Comparison of ENCODE assay signal across 17 cellular contexts in genomic region chr5:36383942-36384341, GRCh38.
DNase-seq lines count a peak whose midpoint lies in the region; TF ChIP-seq lines count a peak whose summit lies in the region.
"Had no signal": no experiment of that assay in that cellular context is flagged by ENCODE, and none has a peak within 500 bp of the region (broad histone marks: within the 10 kb centered on the region; RNA-seq: fewer than 3 reads in every experiment).

No MANE protein-coding gene starts in this region.

- no peaks in the 10 kb centered on the region for H4K20me1 ChIP-seq in BLaER1 treated with 17β-estradiol and CSF1 and Interleukin-3, amounts not matched to agents 10 nM and 100 nM
- no peaks in the 10 kb centered on the region for H4K20me1 ChIP-seq in OCI-LY7 (ENCODE audit: insufficient read depth, low read length)
- H4K20me1 ChIP-seq in hepatocyte (ENCODE audit: insufficient read depth, poor library complexity, severe bottlenecking): no peaks in the 10 kb centered on the region

- no peaks in the 10 kb centered on the region for H3K9me3 Mint-ChIP-seq in nephron progenitor cell
- no peaks in the 10 kb centered on the region for H3K9me3 Mint-ChIP-seq in CD4-positive, alpha-beta memory T cell
- H3K9me3 Mint-ChIP-seq: CD8-positive, alpha-beta memory T cell; H9 had no signal

- BruUV-seq in OCI-LY7 (replicated peaks; lab: Mats Ljungman, UMichigan): no TSS peak

- H3K4me2 ChIP-seq in BLaER1 treated with 17β-estradiol and CSF1 and Interleukin-3, amounts not matched to agents 10 nM and 100 nM: peak overlapping the region; percentile 56 to 88 (median 82)
- H3K4me2 ChIP-seq in OCI-LY7 (ENCODE audit: low read length): peak overlapping the region; percentile 16; the same call in 1 of the 2 replicates
- H3K4me2 ChIP-seq in hepatocyte: no peak overlapping the region

- H3K79me2 ChIP-seq in OCI-LY7 (ENCODE audit: insufficient read depth, low read depth, low read length): no peaks in the 10 kb centered on the region
- no peaks in the 10 kb centered on the region for H3K79me2 ChIP-seq in hepatocyte

- peak overlapping the region; percentile 58 for H2AFZ ChIP-seq in OCI-LY7 (ENCODE audit: low read length)
- H2AFZ ChIP-seq in hepatocyte: no peak overlapping the region
- H2AFZ ChIP-seq: GM23248 had no signal

- 76% methylated on average over 5 of the region's 5 CpGs for WGBS in hepatocyte (ENCODE audit: low lambda C conversion rate, missing lambda C conversion rate)

- CTCF ChIA-PET in OCI-LY7 (lab: Charles Lee; ENCODE audit: unreplicated experiment): no interaction called here
- CTCF ChIA-PET in CD4-positive, alpha-beta memory T cell (lab: Charles Lee; ENCODE audit: partially characterized antibody): no interaction called here

- peak overlapping the region; percentile 49 for H3K27ac Mint-ChIP-seq in nephron progenitor cell
- H3K27ac Mint-ChIP-seq in CD4-positive, alpha-beta memory T cell: no peak overlapping the region
- H3K27ac Mint-ChIP-seq: B cell; CD8-positive, alpha-beta memory T cell had no signal

- H3K36me3 ChIP-seq in BLaER1 treated with 17β-estradiol and CSF1 and Interleukin-3, amounts not matched to agents 10 nM and 100 nM: no peaks in the 10 kb centered on the region
- H3K36me3 ChIP-seq in OCI-LY7 (ENCODE audit: insufficient read depth, low read length) (no peaks in the 10 kb centered on the region), hepatocyte (replicated peaks; ENCODE audit: insufficient read depth, low read depth) (no peaks in the 10 kb centered on the region)
- no peaks in the 10 kb centered on the region for H3K36me3 ChIP-seq in CD4-positive, alpha-beta memory T cell (ENCODE audit: insufficient read depth, low read length)

- TF ChIP-seq CTCF in OCI-LY7 (conservative IDR thresholded peaks at IDR 0.05; ENCODE audit: low read length) (no peak), hepatocyte (IDR thresholded peaks at IDR 0.05; ENCODE audit: poor library complexity) (no peak), nephron progenitor cell (IDR thresholded peaks at IDR 0.05) (no peak)

- peaks cover 11% of the 10 kb centered on the region for H3K27me3 Mint-ChIP-seq in nephron progenitor cell (ENCODE audit: low read depth, poor library complexity)
- H3K27me3 Mint-ChIP-seq in CD4-positive, alpha-beta memory T cell: peaks cover 9 to 12% of the 10 kb centered on the region in 2 donors
- H3K27me3 Mint-ChIP-seq: B cell had no signal

- H3K4me3 ChIP-seq in BLaER1 treated with 17β-estradiol and CSF1 and Interleukin-3, amounts not matched to agents 10 nM and 100 nM: no peak overlapping the region; a peak in 1 of 20 replicates
- H3K4me3 ChIP-seq in OCI-LY7 (ENCODE audit: low read depth, low read length, poor library complexity, severe bottlenecking) (no peak overlapping the region), hepatocyte (no peak overlapping the region)
- no peak overlapping the region for H3K4me3 ChIP-seq in CD4-positive, alpha-beta memory T cell (ENCODE audit: low read length in 2 of 2)
- H3K4me3 ChIP-seq: GM23248, K562 had no signal

- peak overlapping the region in 2 of 11 experiments; percentile 14 to 23; a peak in 2 of 22 replicates for H3K9ac ChIP-seq in BLaER1 treated with 17β-estradiol and CSF1 and Interleukin-3, amounts not matched to agents 10 nM and 100 nM
- H3K9ac ChIP-seq: GM23248 had no signal

- POLR2A ChIA-PET in OCI-LY7 (lab: Charles Lee): no interaction called here
- POLR2A ChIA-PET in CD4-positive, alpha-beta memory T cell (lab: Charles Lee; ENCODE audit: partially characterized antibody): no interaction called here

- DNase-seq in OCI-LY7 (ENCODE audit: low spot score) (no peak), hepatocyte (ENCODE audit: low spot score) (no peak), nephron progenitor cell (no peak), superior temporal gyrus (ENCODE audit: extremely low spot score) (no peak), HT-29 (ENCODE audit: low spot score) (no peak)
- no peak for DNase-seq in CD4-positive, alpha-beta memory T cell
- no peak for DNase-seq in effector CD8-positive, alpha-beta T cell (lab: John Stamatoyannopoulos, UW)
- DNase-seq: Caco-2; CD8-positive, alpha-beta memory T cell; DND-41; GDM1; GM23248; H9 had no signal

- peaks cover 14% of the 10 kb centered on the region for H3K4me1 Mint-ChIP-seq in nephron progenitor cell
- no peaks in the 10 kb centered on the region for H3K4me1 Mint-ChIP-seq in CD4-positive, alpha-beta memory T cell
- H3K4me1 Mint-ChIP-seq: CD8-positive, alpha-beta memory T cell had no signal

- peaks cover 0 to 28% (median 17%) of the 10 kb centered on the region in 11 experiments; a peak in 16 of 22 replicates for H3K9me3 ChIP-seq in BLaER1 treated with 17β-estradiol and CSF1 and Interleukin-3, amounts not matched to agents 10 nM and 100 nM (replicated peaks in 1 of 11)
- no peaks in the 10 kb centered on the region for H3K9me3 ChIP-seq in OCI-LY7 (ENCODE audit: low read length)
- no peaks in the 10 kb centered on the region for H3K9me3 ChIP-seq in hepatocyte (ENCODE audit: low read depth)
- H3K9me3 ChIP-seq in CD4-positive, alpha-beta memory T cell (ENCODE audit: control insufficient read depth in 1 of 2, low read length in 2 of 2): no peaks in the 10 kb centered on the region
- H3K9me3 ChIP-seq: Caco-2 had no signal

- no peak overlapping the region for H3K4me3 Mint-ChIP-seq in nephron progenitor cell
- no peak overlapping the region for H3K4me3 Mint-ChIP-seq in CD4-positive, alpha-beta memory T cell
- H3K4me3 Mint-ChIP-seq: B cell; CD14-positive monocyte; CD8-positive, alpha-beta memory T cell; H9 had no signal

- no peaks in the 10 kb centered on the region for H3K36me3 Mint-ChIP-seq in nephron progenitor cell (ENCODE audit: low read depth)
- no peaks in the 10 kb centered on the region for H3K36me3 Mint-ChIP-seq in CD4-positive, alpha-beta memory T cell
- H3K36me3 Mint-ChIP-seq: CD14-positive monocyte; CD8-positive, alpha-beta memory T cell had no signal

- intact Hi-C loops in OCI-LY7 (cut with micrococcal nuclease; ENCODE audit: unreplicated experiment): no loop called here
- intact Hi-C loops in CD4-positive, alpha-beta memory T cell (cut with micrococcal nuclease): no loop called here

- peak overlapping the region in 9 of 11 experiments; percentile 14 to 79 (median 69); a peak in 15 of 22 replicates for H3K27ac ChIP-seq in BLaER1 treated with 17β-estradiol and CSF1 and Interleukin-3, amounts not matched to agents 10 nM and 100 nM
- no peak overlapping the region for H3K27ac ChIP-seq in OCI-LY7 (ENCODE audit: low read depth, low read length, poor library complexity, severe bottlenecking)
- peak overlapping the region; percentile 21 for H3K27ac ChIP-seq in hepatocyte
- no peak overlapping the region for H3K27ac ChIP-seq in CD4-positive, alpha-beta memory T cell (ENCODE audit: low read depth, low read length)
- H3K27ac ChIP-seq: GM23248 had no signal

- H3K27me3 ChIP-seq in BLaER1 treated with 17β-estradiol and CSF1 and Interleukin-3, amounts not matched to agents 10 nM and 100 nM: no peaks in the 10 kb centered on the region
- no peaks in the 10 kb centered on the region for H3K27me3 ChIP-seq in hepatocyte
- no peaks in the 10 kb centered on the region for H3K27me3 ChIP-seq in CD4-positive, alpha-beta memory T cell (ENCODE audit: insufficient read depth, low read length)

- H3K4me1 ChIP-seq in BLaER1 treated with 17β-estradiol and CSF1 and Interleukin-3, amounts not matched to agents 10 nM and 100 nM: peaks cover 39 to 69% (median 62%) of the 10 kb centered on the region in 10 experiments
- H3K4me1 ChIP-seq in OCI-LY7 (ENCODE audit: insufficient read depth, low read length, poor library complexity, severe bottlenecking) (peaks cover 24% of the 10 kb centered on the region), hepatocyte (ENCODE audit: insufficient read depth) (no peaks in the 10 kb centered on the region)
- no peaks in the 10 kb centered on the region for H3K4me1 ChIP-seq in CD4-positive, alpha-beta memory T cell (ENCODE audit: insufficient read depth, low read length)

- no peaks in the 10 kb centered on the region for H3K9me2 ChIP-seq in OCI-LY7 (ENCODE audit: insufficient read depth, low read length)
- H3K9me2 ChIP-seq in hepatocyte (replicated peaks; ENCODE audit: insufficient read depth): no peaks in the 10 kb centered on the region

Comparison
In these comparisons a context has a peak if more than half of its experiments do, and no peak if none do; other contexts are left out.
1. H3K27ac ChIP-seq: peak in BLaER1 treated with 17β-estradiol and CSF1 and Interleukin-3, amounts not matched to agents 10 nM and 100 nM (9 of 11) and hepatocyte (single experiment); none in OCI-LY7 (single experiment) and CD4-positive, alpha-beta memory T cell (single experiment).